ENCODE assay signal across 1 cellular context in genomic region chr11:33703234-33703633, GRCh38.
TF ChIP-seq lines count a peak whose summit lies in the region.

No MANE protein-coding gene starts in this region.

TF ChIP-seq in IMR-90, 13 proteins besides CTCF, POLR2A, EP300 and RAD21 (continued from another document):
- TF ChIP-seq SMC3 (IDR thresholded peaks at IDR 0.05; ENCODE audit: low read depth, low read length) (no peak), MXI1 (IDR thresholded peaks at IDR 0.05; ENCODE audit: borderline replicate concordance, low read depth, low read length) (no peak), FOS (IDR thresholded peaks at IDR 0.05; ENCODE audit: low read depth, low read length) (no peak), BHLHE40 (IDR thresholded peaks at IDR 0.05; ENCODE audit: low read depth, low read length) (no peak), MAFK (IDR thresholded peaks at IDR 0.05; ENCODE audit: low read depth, low read length) (no peak), MAZ (IDR thresholded peaks at IDR 0.05; ENCODE audit: borderline replicate concordance, low read depth, low read length) (no peak), CHD1 (IDR thresholded peaks at IDR 0.05; ENCODE audit: low read depth, low read length) (no peak), USF2 (IDR thresholded peaks at IDR 0.05; ENCODE audit: low read depth, low read length) (no peak), RFX5 (IDR thresholded peaks at IDR 0.05; ENCODE audit: low read depth, low read length) (no peak), RCOR1 (IDR thresholded peaks at IDR 0.05; ENCODE audit: insufficient replicate concordance, low read length) (no peak), NFE2L2 (IDR thresholded peaks at IDR 0.05; ENCODE audit: low read depth, low read length) (no peak)
TF ChIP-seq in IMR-90: peak in this region for 0.
